In genomic region chr2:111462572-111462971, GRCh38 we compare ENCODE assay signal across 8 cellular contexts.
DNase-seq lines count a peak whose midpoint lies in the region; ATAC-seq, FAIRE-seq and TF ChIP-seq lines count a peak whose summit lies in the region.
"Not testable (repeated sequence)": the region's sequence is repeated elsewhere in the genome, so short reads cannot be mapped to it uniquely, and the experiment has no call there.

No MANE protein-coding gene starts in this region.

- intact Hi-C loops in OCI-LY7 (cut with micrococcal nuclease; ENCODE audit: unreplicated experiment); activated T-helper 1 cell treated with anti-CD3 and anti-CD28 coated beads, Interleukin-12 subunit alpha, Interleukin-12 subunit beta, Interleukin-2, Interleukin-4 antibody, amounts not matched to agents 30 ng/mL and 10 ng/mL and 1 ng/mL, durations not matched to agents 14 hours and 24 hours and 36 hours (cut with micrococcal nuclease); mammary epithelial cell (cut with micrococcal nuclease); endothelial cell of umbilical vein (cut with micrococcal nuclease): not testable (repeated sequence)

- POLR2A ChIA-PET in A549 (lab: Yijun Ruan, JAX); HEK293 (lab: Yijun Ruan, JAX); OCI-LY7 (lab: Charles Lee); endothelial cell of umbilical vein (lab: Charles Lee): not testable (repeated sequence)

- H3K9me3 Mint-ChIP-seq in activated T-helper 1 cell treated with anti-CD3 and anti-CD28 coated beads, Interleukin-12 subunit alpha, Interleukin-12 subunit beta, Interleukin-2, Interleukin-4 antibody, amounts not matched to agents 30 ng/mL and 10 ng/mL and 1 ng/mL, durations not matched to agents 14 hours and 24 hours and 36 hours, result not testable (repeated sequence)

- H3K9me1 ChIP-seq in endothelial cell of umbilical vein (replicated peaks; ENCODE audit: control insufficient read depth, extremely low read depth, insufficient read depth, low read length), result not testable (repeated sequence)

- peak overlapping the region; percentile 47 for H3K4me3 Mint-ChIP-seq in activated T-helper 1 cell treated with anti-CD3 and anti-CD28 coated beads, Interleukin-12 subunit alpha, Interleukin-12 subunit beta, Interleukin-2, Interleukin-4 antibody, amounts not matched to agents 30 ng/mL and 10 ng/mL and 1 ng/mL, durations not matched to agents 14 hours and 24 hours and 36 hours

- FAIRE-seq in A549 (lab: Jason Lieb, UNC); endothelial cell of umbilical vein (lab: Jason Lieb, UNC): not testable (repeated sequence)

- peak overlapping the region; percentile 34 for H3K27ac Mint-ChIP-seq in activated T-helper 1 cell treated with anti-CD3 and anti-CD28 coated beads, Interleukin-12 subunit alpha, Interleukin-12 subunit beta, Interleukin-2, Interleukin-4 antibody, amounts not matched to agents 30 ng/mL and 10 ng/mL and 1 ng/mL, durations not matched to agents 14 hours and 24 hours and 36 hours

- H3K27ac ChIP-seq in A549 (peak overlapping the region; percentile 40 to 61; a peak in 3 of 6 replicates), HEK293 (ENCODE audit: extremely low read depth, low read depth, low read length) (peak overlapping the region; percentile 16; the same call in 1 of the 2 replicates), OCI-LY7 (ENCODE audit: low read depth, low read length, poor library complexity, severe bottlenecking) (peak overlapping the region; percentile 30), mammary epithelial cell (ENCODE audit: insufficient read depth, low read depth, low read length) (peak overlapping the region; percentile 8), neutrophil (peak overlapping the region; percentile 39)
- not testable (repeated sequence) for H3K27ac ChIP-seq in endothelial cell of umbilical vein (ENCODE audit: insufficient read depth, low read depth, low read length)

- not testable (repeated sequence) for H3K4me3 ChIP-seq in A549; HEK293 (ENCODE audit: low read depth, low read length); OCI-LY7 (ENCODE audit: low read depth, low read length, poor library complexity, severe bottlenecking); mammary epithelial cell (replicated peaks in 1 of 3; ENCODE audit: insufficient read depth in 1 of 3, low read depth in 2 of 3, low read length in 3 of 3); endothelial cell of umbilical vein (replicated peaks in 1 of 3; ENCODE audit: insufficient read depth in 1 of 3, low read depth in 1 of 3, low read length in 3 of 3); neutrophil (ENCODE audit: low read depth in 1 of 2, low read length in 1 of 2)

- not testable (repeated sequence) for TF ChIP-seq EP300 in A549 (IDR thresholded peaks at IDR 0.05)

- H3K36me3 ChIP-seq in HEK293 (ENCODE audit: control insufficient read depth in 2 of 2, insufficient read depth in 1 of 2, low read length in 2 of 2); OCI-LY7 (ENCODE audit: insufficient read depth, low read length); mammary epithelial cell (ENCODE audit: insufficient read depth, low read length); endothelial cell of umbilical vein (ENCODE audit: control insufficient read depth in 2 of 2, extremely low read depth in 1 of 2, insufficient read depth in 2 of 2, low read length in 2 of 2); neutrophil: not testable (repeated sequence)

- not testable (repeated sequence) for H3K9me3 ChIP-seq in A549; HEK293 (ENCODE audit: control insufficient read depth, insufficient read depth, low read depth, low read length); OCI-LY7 (ENCODE audit: low read length); mammary epithelial cell (replicated peaks; ENCODE audit: insufficient read depth, low read length); endothelial cell of umbilical vein (replicated peaks; ENCODE audit: control insufficient read depth, insufficient read depth, low read length); neutrophil

- CTCF ChIA-PET in A549 (lab: Yijun Ruan, JAX); HEK293 (lab: Yijun Ruan, JAX); OCI-LY7 (lab: Charles Lee; ENCODE audit: unreplicated experiment); mammary epithelial cell (lab: Charles Lee; ENCODE audit: low non-redundant PET); endothelial cell of umbilical vein (lab: Charles Lee): not testable (repeated sequence)

- DNase-seq in A549 (ENCODE audit: low read depth in 1 of 2, low spot score in 1 of 2); OCI-LY7 (ENCODE audit: low spot score); activated T-helper 1 cell treated with anti-CD3 and anti-CD28 coated beads, Interleukin-12 subunit alpha, Interleukin-12 subunit beta, Interleukin-2, Interleukin-4 antibody, amounts not matched to agents 30 ng/mL and 10 ng/mL and 1 ng/mL, durations not matched to agents 14 hours and 24 hours and 36 hours (ENCODE audit: low spot score): not testable (repeated sequence)
- peak; percentile 17 for DNase-seq in mammary epithelial cell
- peak; percentile 32 for DNase-seq in endothelial cell of umbilical vein (ENCODE audit: low read depth, low spot score)

- peak overlapping the region; percentile 65; the same call in 1 of the 3 replicates for H3K4me2 ChIP-seq in A549
- H3K4me2 ChIP-seq in OCI-LY7 (ENCODE audit: low read length), result peak overlapping the region; percentile 32; the same call in 1 of the 2 replicates
- H3K4me2 ChIP-seq in mammary epithelial cell (ENCODE audit: insufficient read depth, low read depth, low read length); endothelial cell of umbilical vein (ENCODE audit: insufficient read depth, low read length): not testable (repeated sequence)

- H3K79me2 ChIP-seq in OCI-LY7 (ENCODE audit: insufficient read depth, low read depth, low read length), result not testable (repeated sequence)
- peaks cover 79% of the 10 kb centered on the region for H3K79me2 ChIP-seq in mammary epithelial cell (ENCODE audit: insufficient read depth, low read length)
- H3K79me2 ChIP-seq in endothelial cell of umbilical vein (ENCODE audit: control insufficient read depth, insufficient read depth, low read length), result peaks cover 60% of the 10 kb centered on the region

- not testable (repeated sequence) for H3K9me2 ChIP-seq in OCI-LY7 (ENCODE audit: insufficient read depth, low read length)

- peaks cover 14% of the 10 kb centered on the region for H3K4me1 Mint-ChIP-seq in activated T-helper 1 cell treated with anti-CD3 and anti-CD28 coated beads, Interleukin-12 subunit alpha, Interleukin-12 subunit beta, Interleukin-2, Interleukin-4 antibody, amounts not matched to agents 30 ng/mL and 10 ng/mL and 1 ng/mL, durations not matched to agents 14 hours and 24 hours and 36 hours (ENCODE audit: low read depth)

- H3K27me3 Mint-ChIP-seq in activated T-helper 1 cell treated with anti-CD3 and anti-CD28 coated beads, Interleukin-12 subunit alpha, Interleukin-12 subunit beta, Interleukin-2, Interleukin-4 antibody, amounts not matched to agents 30 ng/mL and 10 ng/mL and 1 ng/mL, durations not matched to agents 14 hours and 24 hours and 36 hours (ENCODE audit: insufficient read depth), result not testable (repeated sequence)

- not testable (repeated sequence) for TF ChIP-seq RAD21 in A549 (conservative IDR thresholded peaks at IDR 0.05 in 1 of 2, IDR thresholded peaks at IDR 0.05 in 1 of 2)

- in situ Hi-C loops in mammary epithelial cell (cut with MboI; ENCODE audit: low sequenced_read_pairs in 2 of 2), result not testable (repeated sequence)

- H3K4me1 ChIP-seq in A549 (peaks cover 30% of the 10 kb centered on the region), OCI-LY7 (ENCODE audit: insufficient read depth, low read length, poor library complexity, severe bottlenecking) (peaks cover 24% of the 10 kb centered on the region), neutrophil (ENCODE audit: control insufficient read depth in 1 of 2, insufficient read depth in 1 of 2, low read depth in 1 of 2, low read length in 1 of 2) (peaks cover 17 to 31% of the 10 kb centered on the region in 2 experiments)
- H3K4me1 ChIP-seq in HEK293 (ENCODE audit: control insufficient read depth, insufficient read depth, low read length); mammary epithelial cell (ENCODE audit: insufficient read depth, low read length); endothelial cell of umbilical vein (ENCODE audit: control insufficient read depth, extremely low read depth, insufficient read depth, low read length): not testable (repeated sequence)

- H4K20me1 ChIP-seq in OCI-LY7 (ENCODE audit: insufficient read depth, low read length); mammary epithelial cell (ENCODE audit: insufficient read depth, low read length); endothelial cell of umbilical vein (replicated peaks; ENCODE audit: control insufficient read depth, extremely low read depth, insufficient read depth, low read length): not testable (repeated sequence)

- not testable (repeated sequence) for H3K27me3 ChIP-seq in mammary epithelial cell (ENCODE audit: insufficient read depth, low read length); endothelial cell of umbilical vein (ENCODE audit: control insufficient read depth in 2 of 2, insufficient read depth in 2 of 2, low read length in 2 of 2); neutrophil

- 0 out of 2 replicates have a peak overlapping the region, but pooled peaks have one; percentile 19 for H2AFZ ChIP-seq in OCI-LY7 (ENCODE audit: low read length)
- H2AFZ ChIP-seq in mammary epithelial cell (ENCODE audit: low read depth, low read length); endothelial cell of umbilical vein (ENCODE audit: low read depth, low read length): not testable (repeated sequence)

- BruUV-seq in OCI-LY7 (replicated peaks; lab: Mats Ljungman, UMichigan); mammary epithelial cell (replicated peaks; lab: Mats Ljungman, UMichigan); endothelial cell of umbilical vein (replicated peaks; lab: Mats Ljungman, UMichigan): not testable (repeated sequence)

- H3K36me3 Mint-ChIP-seq in activated T-helper 1 cell treated with anti-CD3 and anti-CD28 coated beads, Interleukin-12 subunit alpha, Interleukin-12 subunit beta, Interleukin-2, Interleukin-4 antibody, amounts not matched to agents 30 ng/mL and 10 ng/mL and 1 ng/mL, durations not matched to agents 14 hours and 24 hours and 36 hours (ENCODE audit: low read depth), result not testable (repeated sequence)

- TF ChIP-seq POLR2A in A549 (IDR thresholded peaks at IDR 0.05; ENCODE audit: low read length); endothelial cell of umbilical vein (IDR thresholded peaks at IDR 0.05; ENCODE audit: low read depth, low read length): not testable (repeated sequence)

- dilution Hi-C loops in mammary epithelial cell (cut with HindIII; ENCODE audit: low sequenced_read_pairs); endothelial cell of umbilical vein (cut with MboI; ENCODE audit: extremely low pct_ligation_motif_present, low sequenced_read_pairs): not testable (repeated sequence)

- 61% methylated on average over 2 of the region's 2 CpGs for WGBS in A549 (ENCODE audit: missing lambda C conversion rate)
- WGBS in mammary epithelial cell (ENCODE audit: low coverage, missing lambda C conversion rate), result 10% methylated on average over 2 of the region's 2 CpGs

- H3K9ac ChIP-seq in mammary epithelial cell (ENCODE audit: insufficient read depth, low read length); endothelial cell of umbilical vein (replicated peaks; ENCODE audit: extremely low read depth, insufficient read depth, low read length): not testable (repeated sequence)

- not testable (repeated sequence) for TF ChIP-seq CTCF in A549 (IDR thresholded peaks at IDR 0.05); HEK293 (tag by site-specific recombination; IDR thresholded peaks at IDR 0.05); OCI-LY7 (conservative IDR thresholded peaks at IDR 0.05; ENCODE audit: low read length); mammary epithelial cell (conservative IDR thresholded peaks at IDR 0.05 in 1 of 2, IDR thresholded peaks at IDR 0.05 in 1 of 2; ENCODE audit: extremely low read depth in 1 of 2, insufficient read depth in 1 of 2, low read depth in 1 of 2, low read length in 2 of 2); endothelial cell of umbilical vein (IDR thresholded peaks at IDR 0.05; ENCODE audit: extremely low read depth in 1 of 2, insufficient read depth in 1 of 2, low read depth in 1 of 2, low read length in 2 of 2); neutrophil (IDR thresholded peaks at IDR 0.05)

- not testable (repeated sequence) for ATAC-seq in A549, SK-N-SH treated with all-trans-retinoic acid at 6 μM for 48 hours
